31 cellular contexts compared by ENCODE assay signal in genomic region chr14:101276309-101277091, GRCh38.
"Had no signal": no experiment of that assay in that cellular context is flagged by ENCODE, and none has a peak within 500 bp of the region (broad histone marks: within the 10 kb centered on the region; RNA-seq: fewer than 3 reads in every experiment).

No MANE protein-coding gene starts in this region.

- H3K27ac ChIP-seq: adrenal gland, ascending aorta, epithelial cell of prostate, esophagus squamous epithelium, left lung, lower lobe of right lung, parathyroid adenoma, right atrium auricular region, testis, transverse colon, VCaP had no signal

- DNase-seq: activated CD4-positive, alpha-beta T cell treated with anti-CD3 and anti-CD28 coated beads for 4 hours; activated CD4-positive, alpha-beta T cell treated with anti-CD3 and anti-CD28 coated beads, Interleukin-2, amount 50 U/mL, for 4 hours; activated naive CD4-positive, alpha-beta T cell; activated T-cell treated with anti-CD3 and anti-CD28 coated beads for 4 hours; activated T-cell treated with anti-CD3 and anti-CD28 coated beads, Interleukin-2, amount 50 U/mL, for 72 hours; adrenal gland; central memory CD4-positive, alpha-beta T cell; endodermal cell; esophagus squamous epithelium; foreskin melanocyte; left lung; lower lobe of right lung; mesenchymal stem cell; naive thymus-derived CD8-positive, alpha-beta T cell; occipital lobe; stimulated activated CD4-positive, alpha-beta T cell treated with anti-CD3 and anti-CD28 coated beads, Interleukin-2, amount 100 ng/mL, for 48 hours; stimulated activated naive CD4-positive, alpha-beta T cell treated with Interleukin-2 at 50 U/mL for 16 hours; T-helper 9 cell; testis; transverse colon had no signal

- FAIRE-seq: islet of Langerhans, TTC549 had no signal

- H3K4me3 ChIP-seq: adrenal gland, ascending aorta, esophagus squamous epithelium, left lung, lower lobe of right lung, right atrium auricular region, testis, transverse colon had no signal

- H3K9me3 ChIP-seq: adrenal gland, ascending aorta, esophagus squamous epithelium, left lung, lower lobe of right lung, right atrium auricular region, testis, transverse colon had no signal

- H2AFZ ChIP-seq: parathyroid adenoma had no signal

- H3K36me3 ChIP-seq: adrenal gland, ascending aorta, esophagus squamous epithelium, left lung, lower lobe of right lung, right atrium auricular region, transverse colon had no signal

- H3K4me3 Mint-ChIP-seq: activated naive CD8-positive, alpha-beta T cell; activated T-cell treated with anti-CD3 and anti-CD28 coated beads, Interleukin-2, amount 50 U/mL, for 72 hours; dendritic cell treated with granulocyte-macrophage colony-stimulating factor and Interleukin-4, amounts not matched to agents 40 ng/mL and 50 ng/mL, for 4 days; endodermal cell; naive thymus-derived CD8-positive, alpha-beta T cell; neural crest cell; T-helper 1 cell treated with Interleukin-12 subunit alpha and Interleukin-12 subunit beta and Interleukin-4 antibody, amounts not matched to agents 30 μg/mL and 1 μg/mL, for 36 hours had no signal

- H3K27me3 ChIP-seq: ascending aorta, esophagus squamous epithelium, left lung, right atrium auricular region, testis had no signal

- H3K9me3 Mint-ChIP-seq: dendritic cell treated with granulocyte-macrophage colony-stimulating factor and Interleukin-4, amounts not matched to agents 40 ng/mL and 50 ng/mL, for 4 days; T-helper 1 cell treated with Interleukin-12 subunit alpha and Interleukin-12 subunit beta and Interleukin-4 antibody, amounts not matched to agents 30 μg/mL and 1 μg/mL, for 36 hours had no signal

- H3K79me2 ChIP-seq: parathyroid adenoma had no signal

- H3K4me1 Mint-ChIP-seq: endodermal cell; naive thymus-derived CD8-positive, alpha-beta T cell had no signal

- H3K4me1 ChIP-seq: adrenal gland, ascending aorta, esophagus squamous epithelium, left lung, lower lobe of right lung, parathyroid adenoma, right atrium auricular region, testis, transverse colon had no signal

- H3K27ac Mint-ChIP-seq: activated naive CD8-positive, alpha-beta T cell; activated T-cell treated with anti-CD3 and anti-CD28 coated beads, Interleukin-2, amount 50 U/mL, for 72 hours; dendritic cell treated with granulocyte-macrophage colony-stimulating factor and Interleukin-4, amounts not matched to agents 40 ng/mL and 50 ng/mL, for 4 days; endodermal cell; T-helper 1 cell treated with Interleukin-12 subunit alpha and Interleukin-12 subunit beta and Interleukin-4 antibody, amounts not matched to agents 30 μg/mL and 1 μg/mL, for 36 hours had no signal

- H3K9ac ChIP-seq: parathyroid adenoma had no signal

- H3K36me3 Mint-ChIP-seq: activated naive CD8-positive, alpha-beta T cell had no signal

- ATAC-seq: activated T-cell treated with anti-CD3 and anti-CD28 coated beads, Interleukin-2, amount 50 U/mL, for 72 hours; left lung; lower lobe of right lung; naive thymus-derived CD8-positive, alpha-beta T cell had no signal
